In the genomic region with DNA sequence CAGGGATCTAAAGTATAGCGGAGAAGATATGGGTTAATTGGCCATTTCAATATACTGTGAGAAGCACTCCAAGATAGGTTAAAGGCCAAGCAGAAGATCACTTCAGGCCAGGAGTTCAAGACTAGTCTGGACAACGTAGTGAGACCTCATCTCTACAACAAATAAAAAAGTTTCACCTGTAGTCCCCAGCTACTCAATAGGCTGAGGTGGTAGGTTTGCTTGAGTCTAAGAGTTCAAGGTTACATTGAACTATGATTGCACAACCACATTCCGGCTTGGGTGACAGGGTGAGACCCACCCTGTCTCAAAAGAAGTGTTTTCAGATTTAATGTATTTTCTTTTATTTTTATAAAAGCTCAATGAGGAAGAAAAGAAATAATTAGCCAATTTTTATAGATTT, we compare ENCODE assay signal across 20 cellular contexts. TPM values are rescaled to one million over a fixed set of nuclear protein-coding genes. Genes with fewer than 3 reads are reported as not detected.
A peak's percentile ranks its signal among the peaks of the same experiment; 100 is the strongest.
DNase-seq lines count a peak whose midpoint lies in the region; ATAC-seq, FAIRE-seq and TF ChIP-seq lines count a peak whose summit lies in the region.
"Had no signal": no experiment of that assay in that cellular context is flagged by ENCODE, and none has a peak within 500 bp of the region (broad histone marks: within the 10 kb centered on the region; RNA-seq: fewer than 3 reads in every experiment).

No MANE protein-coding gene starts in this region.

- H2AFZ ChIP-seq in K562 (ENCODE audit: low read depth, low read length) (no peak overlapping the region), GM23338 (no peak overlapping the region)
- H2AFZ ChIP-seq: GM23248 had no signal

- H3K27ac Mint-ChIP-seq in CD4-positive, alpha-beta T cell = peak overlapping the region; percentile 5
- H3K27ac Mint-ChIP-seq in GM23338 = no peak overlapping the region
- H3K27ac Mint-ChIP-seq: B cell had no signal

- no peak for ATAC-seq in CD4-positive, alpha-beta T cell (ENCODE audit: poor library complexity)
- ATAC-seq in K562 (no peak), right lobe of liver (peak; percentile 49 to 81 (median 80)), GM23338 (no peak)

- no peaks in the 10 kb centered on the region for H3F3A ChIP-seq in GM23338 (replicated peaks; ENCODE audit: low read depth)

- DNase-seq in CD4-positive, alpha-beta T cell = no peak
- DNase-seq in HuH-7.5 (ENCODE audit: low spot score) (peak; percentile 49), K562 (ENCODE audit: extremely low read depth in 1 of 4, low spot score in 3 of 4) (no peak), right lobe of liver (no peak), GM23338 (ENCODE audit: low spot score) (no peak), NCI-H748 (lab: John Stamatoyannopoulos, UW; ENCODE audit: unreplicated experiment) (no peak), EL (no peak)
- DNase-seq: 8988T; CD4-positive, CD25-positive, alpha-beta regulatory T cell; DMS153; DMS79; GM23248; HCEC 1CT; Karpas-422; KBM-7 had no signal

- H3K36me3 ChIP-seq in K562 (ENCODE audit: control insufficient read depth, insufficient read depth, low read length) = peaks cover 92% of the 10 kb centered on the region
- H3K36me3 ChIP-seq in right lobe of liver = peaks cover 8 to 81% (median 49%) of the 10 kb centered on the region in 4 donors
- peaks cover 81% of the 10 kb centered on the region for H3K36me3 ChIP-seq in GM23338 (ENCODE audit: insufficient read depth)

- no peak overlapping the region for H3K27ac ChIP-seq in CD4-positive, alpha-beta T cell (ENCODE audit: low read depth, low read length)
- H3K27ac ChIP-seq in K562 (ENCODE audit: extremely low read depth, low read depth, low read length) = no peak overlapping the region
- H3K27ac ChIP-seq in right lobe of liver = peak overlapping the region in 1 of 3 donors; percentile 8
- H3K27ac ChIP-seq in GM23338 (ENCODE audit: low read depth) = no peak overlapping the region
- H3K27ac ChIP-seq: BLaER1 treated with 17β-estradiol and CSF1 and Interleukin-3, amounts not matched to agents 10 nM and 100 nM; GM23248; HL-60 had no signal

- no peak for TF ChIP-seq EP300 in K562 (IDR thresholded peaks at IDR 0.05; ENCODE audit: low read length)

- CTCF ChIA-PET in CD4-positive, alpha-beta T cell (lab: Charles Lee) = no interaction called here
- CTCF ChIA-PET in K562 (lab: Yijun Ruan, JAX; ENCODE audit: low intra/inter-chr PET ratio) = no interaction called here

- BruUV-seq in K562 (replicated peaks; lab: Mats Ljungman, UMichigan) = no TSS peak

- TF ChIP-seq POLR2A in K562 (conservative IDR thresholded peaks at IDR 0.05) (no peak), right lobe of liver (IDR thresholded peaks at IDR 0.05) (no peak)

- WGBS in K562 (ENCODE audit: insufficient coverage, low coverage, missing lambda C conversion rate) = 76% methylated on average over 3 of the region's 3 CpGs
- WGBS in right lobe of liver (ENCODE audit: insufficient coverage, low coverage, low lambda C conversion rate, missing lambda C conversion rate) = 39% methylated on average over 3 of the region's 3 CpGs

- H3K4me1 ChIP-seq in K562 (replicated peaks in 1 of 2; ENCODE audit: control insufficient read depth in 2 of 2, insufficient read depth in 2 of 2, low read length in 2 of 2) (peaks cover 3% of the 10 kb centered on the region in 2 experiments; a peak in 3 of 5 replicates), right lobe of liver (peaks cover 0 to 20% (median 4%) of the 10 kb centered on the region in 4 donors), GM23338 (ENCODE audit: insufficient read depth) (no peaks in the 10 kb centered on the region)

- in situ Hi-C loops in K562 (cut with MboI) = no loop called here

- intact Hi-C loops in CD4-positive, alpha-beta T cell (cut with DNase I, micrococcal nuclease) = no loop called here
- intact Hi-C loops in K562 (cut with micrococcal nuclease) (no loop called here), right lobe of liver (cut with DNase I) (no loop called here)

- no peaks in the 10 kb centered on the region for H3K27me3 Mint-ChIP-seq in CD4-positive, alpha-beta T cell
- H3K27me3 Mint-ChIP-seq in GM23338 (ENCODE audit: insufficient read depth, low read depth, poor library complexity) = peaks cover 2% of the 10 kb centered on the region
- H3K27me3 Mint-ChIP-seq: B cell; CD4-positive, CD25-positive, alpha-beta regulatory T cell had no signal

- no peak for TF ChIP-seq CTCF in CD4-positive, alpha-beta T cell (IDR thresholded peaks at IDR 0.05)
- TF ChIP-seq CTCF in K562 (IDR thresholded peaks at IDR 0.05 in 2 of 3, conservative IDR thresholded peaks at IDR 0.05 in 1 of 3; ENCODE audit: insufficient read depth in 2 of 3, low read depth in 1 of 3, low read length in 3 of 3) (no peak), right lobe of liver (IDR thresholded peaks at IDR 0.05) (no peak), GM23338 (conservative IDR thresholded peaks at IDR 0.05; ENCODE audit: low read depth in 2 of 2) (no peak)

- no peaks in the 10 kb centered on the region for H3K9me3 ChIP-seq in CD4-positive, alpha-beta T cell (ENCODE audit: control insufficient read depth, low read length)
- H3K9me3 ChIP-seq in K562 (replicated peaks; ENCODE audit: control insufficient read depth, insufficient read depth, low read depth, low read length) = no peaks in the 10 kb centered on the region
- no peaks in the 10 kb centered on the region for H3K9me3 ChIP-seq in right lobe of liver

- H3K4me3 Mint-ChIP-seq in CD4-positive, alpha-beta T cell = no peak overlapping the region
- no peak overlapping the region for H3K4me3 Mint-ChIP-seq in GM23338
- H3K4me3 Mint-ChIP-seq: B cell; CD4-positive, CD25-positive, alpha-beta regulatory T cell had no signal

- no peak for TF ChIP-seq RAD21 in K562 (CRISPR knock-in tag; conservative IDR thresholded peaks at IDR 0.05 in 1 of 2, IDR thresholded peaks at IDR 0.05 in 1 of 2)

- no peaks in the 10 kb centered on the region for H3K79me2 ChIP-seq in K562 (ENCODE audit: control insufficient read depth, insufficient read depth, low read length)
- no peaks in the 10 kb centered on the region for H3K79me2 ChIP-seq in GM23338 (replicated peaks; ENCODE audit: insufficient read depth)

- no peak overlapping the region for H3K4me3 ChIP-seq in K562
- no peak overlapping the region for H3K4me3 ChIP-seq in right lobe of liver
- no peak overlapping the region for H3K4me3 ChIP-seq in GM23338
- H3K4me3 ChIP-seq: BLaER1 treated with 17β-estradiol and CSF1 and Interleukin-3, amounts not matched to agents 10 nM and 100 nM; GM23248 had no signal

- POLR2A ChIA-PET in CD4-positive, alpha-beta T cell (lab: Charles Lee) = no interaction called here
- POLR2A ChIA-PET in K562 (lab: Yijun Ruan, JAX) = interaction anchor here (1.3 kb wide), 1 partner anchor 93 kb away, joined by 6 read pairs; no protein-coding TSS in a partner anchor

- no peaks in the 10 kb centered on the region for H3K9me1 ChIP-seq in K562 (ENCODE audit: control insufficient read depth, insufficient read depth, low read length)

- H3K27me3 ChIP-seq in CD4-positive, alpha-beta T cell (ENCODE audit: control insufficient read depth, insufficient read depth, low read length) = no peaks in the 10 kb centered on the region
- no peaks in the 10 kb centered on the region for H3K27me3 ChIP-seq in K562 (ENCODE audit: control insufficient read depth in 2 of 2, insufficient read depth in 2 of 2, low read length in 2 of 2)
- no peaks in the 10 kb centered on the region for H3K27me3 ChIP-seq in right lobe of liver
- no peaks in the 10 kb centered on the region for H3K27me3 ChIP-seq in GM23338 (ENCODE audit: insufficient read depth)
- H3K27me3 ChIP-seq: BLaER1 treated with 17β-estradiol and CSF1 and Interleukin-3, amounts not matched to agents 10 nM and 100 nM had no signal

- H3K36me3 Mint-ChIP-seq in CD4-positive, alpha-beta T cell (ENCODE audit: low read depth) = peaks cover 93% of the 10 kb centered on the region
- peaks cover 90% of the 10 kb centered on the region for H3K36me3 Mint-ChIP-seq in GM23338 (ENCODE audit: low read depth)

- H3K9ac ChIP-seq in K562 (ENCODE audit: insufficient read depth in 1 of 2, low read depth in 2 of 2, low read length in 2 of 2) = no peak overlapping the region
- H3K9ac ChIP-seq: BLaER1 treated with 17β-estradiol and CSF1 and Interleukin-3, amounts not matched to agents 10 nM and 100 nM; GM23248 had no signal

- H3K4me2 ChIP-seq in K562 (ENCODE audit: insufficient read depth, low read length) (no peak overlapping the region), GM23338 (no peak overlapping the region)
- H3K4me2 ChIP-seq: BLaER1 treated with 17β-estradiol and CSF1 and Interleukin-3, amounts not matched to agents 10 nM and 100 nM had no signal

- H3K4me1 Mint-ChIP-seq in CD4-positive, alpha-beta T cell (ENCODE audit: low read depth) = no peaks in the 10 kb centered on the region
- H3K4me1 Mint-ChIP-seq in GM23338 = no peaks in the 10 kb centered on the region
- H3K4me1 Mint-ChIP-seq: B cell had no signal

- FAIRE-seq in K562 (lab: Jason Lieb, UNC) = no peak
- FAIRE-seq: GM12891, H54 had no signal

- H3K9me2 ChIP-seq in GM23338 (ENCODE audit: insufficient read depth) = no peaks in the 10 kb centered on the region

- no peaks in the 10 kb centered on the region for H4K20me1 ChIP-seq in K562 (replicated peaks; ENCODE audit: control insufficient read depth, insufficient read depth, low read length)
- H4K20me1 ChIP-seq in GM23338 (replicated peaks; ENCODE audit: insufficient read depth) = peaks cover 13% of the 10 kb centered on the region; the same call in 1 of the 2 replicates

- no peaks in the 10 kb centered on the region for H3K9me3 Mint-ChIP-seq in CD4-positive, alpha-beta T cell
- no peaks in the 10 kb centered on the region for H3K9me3 Mint-ChIP-seq in GM23338
- H3K9me3 Mint-ChIP-seq: CD4-positive, CD25-positive, alpha-beta regulatory T cell had no signal

RNA-seq across cellular contexts. Expression of gene PATL1, which starts 25.4 kb away (rescaled TPM):
- 10 to 100 TPM; 51.8 to 55.2 TPM for total RNA-seq in CD4-positive, alpha-beta T cell
- total RNA-seq in K562 (2011; cell fraction: chromatin; rRNA removed; ENCODE audit: low replicate concordance) = 41.9 and 63.3 TPM in 2 replicates
- 16.7 and 17.6 TPM in 2 replicates for total RNA-seq in K562 (2011; cell fraction: nucleolus; rRNA removed)
- total RNA-seq in K562 (2011; cell fraction: nucleoplasm; rRNA removed) = 33.9 and 51.9 TPM in 2 replicates
- total RNA-seq in K562 (2014; rRNA removed) (7.7 and 8.8 TPM in 2 replicates), K562 (2014; rRNA removed; fragmentation: Illumina TruSeq; extraction: Trizol) (14.8 and 18.4 TPM in 2 replicates), K562 (2015; rRNA removed; fragmentation: Illumina TruSeq; extraction: Trizol) (16.4 and 16.9 TPM in 2 replicates), K562 (2021) (27.3 and 30.2 TPM in 2 replicates), right lobe of liver (10 to 100 TPM; 13.8 to 27.6 (median 21.1) TPM)
- polyA plus RNA-seq in K562 (2011; rRNA removed) (34.1 and 38.4 TPM in 2 replicates), K562 (2014; fragmentation: Illumina TruSeq; extraction: Trizol) (43.4 and 48.0 TPM in 2 replicates), K562 (2014; fragmentation: Nextera tagmentation; extraction: Ambion mirVana) (1 to 10 TPM; 3.2 to 5.0 TPM), K562 (2014; rRNA removed) (19.4 and 23.3 TPM in 2 replicates), GM23338 (2016; fragmentation: Nextera tagmentation; extraction: Ambion mirVana) (12.3 and 12.9 TPM in 2 replicates)
- 34.2 and 50.2 TPM in 2 replicates for polyA plus RNA-seq in K562 (2011; cell fraction: cytosol; rRNA removed)
- 38.1 and 48.4 TPM in 2 replicates for polyA plus RNA-seq in K562 (2011; cell fraction: nucleus; rRNA removed)
- 25.5 and 37.2 TPM in 2 replicates for polyA plus RNA-seq in K562 (2012)
- 29.4 and 30.5 TPM in 2 replicates for polyA minus RNA-seq in K562 (2011; rRNA and poly(A)+ RNA removed)
- polyA minus RNA-seq in K562 (2011; cell fraction: cytosol; rRNA and poly(A)+ RNA removed) = 13.4 and 17.4 TPM in 2 replicates
- 13.1 and 23.9 TPM in 2 replicates for polyA minus RNA-seq in K562 (2011; cell fraction: nucleus; rRNA and poly(A)+ RNA removed)
- total RNA-seq in GM23338 (2014; rRNA removed; shearing (Covaris generic)) = 19.6 and 20.8 TPM in 2 replicates

RNA-seq across cellular contexts. Expression of gene OSBP, which starts 27.8 kb away (rescaled TPM):
- total RNA-seq in CD4-positive, alpha-beta T cell = 10 to 100 TPM; 54.9 to 58.2 TPM
- 83.9 and 124 TPM in 2 replicates for total RNA-seq in K562 (2011; cell fraction: chromatin; rRNA removed; ENCODE audit: low replicate concordance)
- total RNA-seq in K562 (2011; cell fraction: nucleolus; rRNA removed) = 40.2 and 44.9 TPM in 2 replicates
- 62.0 and 71.9 TPM in 2 replicates for total RNA-seq in K562 (2011; cell fraction: nucleoplasm; rRNA removed)
- total RNA-seq in K562 (2014; rRNA removed) (22.2 and 28.7 TPM in 2 replicates), K562 (2014; rRNA removed; fragmentation: Illumina TruSeq; extraction: Trizol) (33.3 and 36.1 TPM in 2 replicates), K562 (2015; rRNA removed; fragmentation: Illumina TruSeq; extraction: Trizol) (28.7 and 28.9 TPM in 2 replicates), K562 (2021) (37.7 and 44.3 TPM in 2 replicates), right lobe of liver (10 to 100 TPM; 44.9 to 65.4 (median 52.4) TPM)
- polyA plus RNA-seq in K562 (2011; rRNA removed) (33.9 and 37.2 TPM in 2 replicates), K562 (2014; fragmentation: Illumina TruSeq; extraction: Trizol) (46.9 and 49.0 TPM in 2 replicates), K562 (2014; fragmentation: Nextera tagmentation; extraction: Ambion mirVana) (10 to 100 TPM; 11.7 to 11.9 TPM), K562 (2014; rRNA removed) (24.5 and 27.8 TPM in 2 replicates), GM23338 (2016; fragmentation: Nextera tagmentation; extraction: Ambion mirVana) (11.0 and 13.1 TPM in 2 replicates)
- polyA plus RNA-seq in K562 (2011; cell fraction: cytosol; rRNA removed) = 11.6 and 27.0 TPM in 2 replicates
- polyA plus RNA-seq in K562 (2011; cell fraction: nucleus; rRNA removed) = 34.6 and 56.6 TPM in 2 replicates
- polyA plus RNA-seq in K562 (2012) = 28.0 and 32.7 TPM in 2 replicates
- polyA minus RNA-seq in K562 (2011; rRNA and poly(A)+ RNA removed) = 54.3 and 63.2 TPM in 2 replicates
- polyA minus RNA-seq in K562 (2011; cell fraction: cytosol; rRNA and poly(A)+ RNA removed) = 32.7 and 32.9 TPM in 2 replicates
- 16.8 and 30.8 TPM in 2 replicates for polyA minus RNA-seq in K562 (2011; cell fraction: nucleus; rRNA and poly(A)+ RNA removed)
- 35.7 and 39.3 TPM in 2 replicates for total RNA-seq in GM23338 (2014; rRNA removed; shearing (Covaris generic))

Comparison
In these comparisons a context has a peak if more than half of its experiments do, and no peak if none do; other contexts are left out.
1. ATAC-seq: peak in right lobe of liver (4 of 4); none in CD4-positive, alpha-beta T cell (single experiment), K562 (single experiment) and GM23338 (single experiment).